ENCODE assay signal across 34 cellular contexts in the genomic region with DNA sequence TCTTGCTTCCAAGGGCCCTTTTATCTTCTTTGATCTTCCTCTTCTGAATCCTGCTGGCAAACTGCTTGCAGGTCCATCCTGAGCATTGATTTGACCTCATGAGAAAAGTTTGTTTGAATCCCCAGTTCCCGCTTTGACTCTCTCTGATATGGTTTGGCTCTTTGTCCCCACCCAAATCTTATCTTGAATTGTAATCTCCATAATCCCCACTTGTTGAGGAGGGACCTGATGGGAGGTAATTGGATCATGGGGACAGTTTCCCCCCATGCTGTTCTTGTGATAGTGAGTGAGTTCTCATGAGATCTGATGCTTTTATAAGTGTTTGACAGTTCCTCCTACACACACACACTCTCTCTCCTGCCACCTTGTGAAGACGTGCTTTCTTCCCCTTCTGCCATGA.
"Had no signal": no experiment of that assay in that cellular context is flagged by ENCODE, and none has a peak within 500 bp of the region (broad histone marks: within the 10 kb centered on the region; RNA-seq: fewer than 3 reads in every experiment).

No MANE protein-coding gene starts in this region.

- H3K9ac ChIP-seq: KMS-11 had no signal

- H3K4me2 ChIP-seq: KMS-11 had no signal

- H3K9me3 ChIP-seq: MG63 had no signal

- DNase-seq: Karpas-422, Kasumi-1, MG63, MM.1S, MV-4-11, NCI-H1048, NCI-H1092, NCI-H1092 treated with DMSO at 0.1 percent for 48 hours, NCI-H1105, NCI-H1105 treated with DMSO at 0.1 percent for 48 hours, NCI-H1417, NCI-H1417 treated with DMSO at 0.1 percent for 48 hours, NCI-H1436, NCI-H1436 treated with DMSO at 0.1 percent for 48 hours, NCI-H146, NCI-H1694, NCI-H1694 treated with DMSO at 0.1 percent for 48 hours, NCI-H187, NCI-H187 treated with DMSO at 0.1 percent for 48 hours, NCI-H1930, NCI-H2029, NCI-H2029 treated with DMSO at 0.1 percent for 48 hours, NCI-H2081, NCI-H2081 treated with DMSO at 0.1 percent for 48 hours, NCI-H2107, NCI-H2171, NCI-H2171 treated with DMSO at 0.1 percent for 48 hours, NCI-H2227 treated with DMSO at 0.1 percent for 48 hours, NCI-H226, NCI-H345, NCI-H446, NCI-H446 treated with DMSO at 0.1 percent for 48 hours, NCI-H510A had no signal

- H3K27me3 ChIP-seq: MG63 had no signal

- H3K27ac ChIP-seq: KMS-11 had no signal

- H3K36me3 ChIP-seq: MG63 had no signal

- H3K4me3 ChIP-seq: MG63 had no signal
